ENCODE assay signal across 1 cellular context in genomic region chr16:8887438-8887765, GRCh38.
TF ChIP-seq lines count a peak whose summit lies in the region.

No MANE protein-coding gene starts in this region.

TF ChIP-seq in GM12878, 131 proteins besides CTCF, POLR2A, EP300 and RAD21:
- no peak for TF ChIP-seq IRF4 (IDR thresholded peaks at IDR 0.05; ENCODE audit: low read depth, low read length)
- TF ChIP-seq SP1 (IDR thresholded peaks at IDR 0.05; ENCODE audit: low read depth, low read length): no peak
- 0 out of 2 replicates have a peak, but pooled peaks have one; percentile 38 for TF ChIP-seq POLR2AphosphoS5 (IDR thresholded peaks at IDR 0.05; ENCODE audit: low read length)
- TF ChIP-seq SMC3 (IDR thresholded peaks at IDR 0.05; ENCODE audit: borderline replicate concordance, low read length): no peak
- TF ChIP-seq HDGF (IDR thresholded peaks at IDR 0.05): 0 out of 2 replicates have a peak, but pooled peaks have one; percentile 33
- TF ChIP-seq, protein P1, sequence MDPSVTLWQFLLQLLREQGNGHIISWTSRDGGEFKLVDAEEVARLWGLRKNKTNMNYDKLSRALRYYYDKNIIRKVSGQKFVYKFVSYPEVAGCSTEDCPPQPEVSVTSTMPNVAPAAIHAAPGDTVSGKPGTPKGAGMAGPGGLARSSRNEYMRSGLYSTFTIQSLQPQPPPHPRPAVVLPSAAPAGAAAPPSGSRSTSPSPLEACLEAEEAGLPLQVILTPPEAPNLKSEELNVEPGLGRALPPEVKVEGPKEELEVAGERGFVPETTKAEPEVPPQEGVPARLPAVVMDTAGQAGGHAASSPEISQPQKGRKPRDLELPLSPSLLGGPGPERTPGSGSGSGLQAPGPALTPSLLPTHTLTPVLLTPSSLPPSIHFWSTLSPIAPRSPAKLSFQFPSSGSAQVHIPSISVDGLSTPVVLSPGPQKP (IDR thresholded peaks at IDR 0.05; ENCODE audit: low read depth, low read length): no peak
